In genomic region chr22:23533771-23534191, GRCh38 we compare ENCODE assay signal across 16 cellular contexts. TPM values are rescaled to one million over a fixed set of nuclear protein-coding genes. Genes with fewer than 3 reads are reported as not detected.
DNase-seq lines count a peak whose midpoint lies in the region; ATAC-seq and TF ChIP-seq lines count a peak whose summit lies in the region.
"Had no signal": no experiment of that assay in that cellular context is flagged by ENCODE, and none has a peak within 500 bp of the region (broad histone marks: within the 10 kb centered on the region; RNA-seq: fewer than 3 reads in every experiment).

No MANE protein-coding gene starts in this region.

- H3K79me2 ChIP-seq in SK-N-SH (ENCODE audit: insufficient read depth): no peaks in the 10 kb centered on the region

- H3K36me3 Mint-ChIP-seq in WTC11: no peaks in the 10 kb centered on the region
- H3K36me3 Mint-ChIP-seq in stimulated activated memory B cell treated with anti-CD40 and anti-IgM and Interleukin-4, amounts not matched to agents 10 μg/mL and 1 μg/mL and 100 μg/mL, for 72 hours: no peaks in the 10 kb centered on the region
- no peaks in the 10 kb centered on the region for H3K36me3 Mint-ChIP-seq in activated T-cell treated with anti-CD3 and anti-CD28 coated beads, Interleukin-2, amount 50 U/mL, for 24 hours (ENCODE audit: low read depth)

- H3K27ac ChIP-seq in SK-N-SH (ENCODE audit: low read depth in 2 of 2, low read length in 1 of 2): 0 out of 4 replicates have a peak overlapping the region, but pooled peaks of 1 of the 2 experiments have one; percentile 0
- H3K27ac ChIP-seq in lower lobe of right lung: no peak overlapping the region
- H3K27ac ChIP-seq: skin epidermis had no signal

- CTCF ChIA-PET in SK-N-SH (lab: Yijun Ruan, JAX) (interaction anchor here (0.7 to 2.1 kb wide), 5 partner anchors 10 to 132 kb away, joined by 4 to 9 read pairs (median 5); no protein-coding TSS in a partner anchor), WTC11 (lab: Charles Lee) (interaction anchor here (0.6 to 1.3 kb wide), 5 partner anchors 36 to 349 kb away, joined by 3 to 6 read pairs (median 4); no protein-coding TSS in a partner anchor)

- H2AFZ ChIP-seq in SK-N-SH (ENCODE audit: low read depth): no peak overlapping the region

- 75% methylated on average over 8 of the region's 8 CpGs for WGBS in SK-N-SH (ENCODE audit: low lambda C conversion rate)

- H3K4me3 Mint-ChIP-seq in WTC11: peak overlapping the region; percentile 54
- no peak overlapping the region for H3K4me3 Mint-ChIP-seq in stimulated activated memory B cell treated with anti-CD40 and anti-IgM and Interleukin-4, amounts not matched to agents 10 μg/mL and 1 μg/mL and 100 μg/mL, for 72 hours
- no peak overlapping the region for H3K4me3 Mint-ChIP-seq in activated T-cell treated with anti-CD3 and anti-CD28 coated beads, Interleukin-2, amount 50 U/mL, for 24 hours

- H3K4me2 ChIP-seq in SK-N-SH: no peak overlapping the region

- H4K20me1 ChIP-seq in SK-N-SH (ENCODE audit: insufficient read depth): no peaks in the 10 kb centered on the region

- H3K27me3 Mint-ChIP-seq in WTC11 (ENCODE audit: low read depth): peaks cover 26% of the 10 kb centered on the region
- H3K27me3 Mint-ChIP-seq in stimulated activated memory B cell treated with anti-CD40 and anti-IgM and Interleukin-4, amounts not matched to agents 10 μg/mL and 1 μg/mL and 100 μg/mL, for 72 hours: peaks cover 12% of the 10 kb centered on the region
- peaks cover 11% of the 10 kb centered on the region for H3K27me3 Mint-ChIP-seq in activated T-cell treated with anti-CD3 and anti-CD28 coated beads, Interleukin-2, amount 50 U/mL, for 24 hours

- H3K36me3 ChIP-seq in SK-N-SH (replicated peaks in 1 of 2; ENCODE audit: control insufficient read depth in 1 of 2, insufficient read depth in 2 of 2, low read length in 1 of 2) (no peaks in the 10 kb centered on the region), lower lobe of right lung (no peaks in the 10 kb centered on the region)
- H3K36me3 ChIP-seq: thyroid gland had no signal

- H3K27me3 ChIP-seq in SK-N-SH (ENCODE audit: insufficient read depth) (no peaks in the 10 kb centered on the region), lower lobe of right lung (ENCODE audit: low read depth) (peaks cover 4% of the 10 kb centered on the region)
- H3K27me3 ChIP-seq: thyroid gland had no signal

- H3K4me1 ChIP-seq in SK-N-SH (ENCODE audit: control insufficient read depth in 1 of 2, insufficient read depth in 2 of 2, low read depth in 1 of 2, low read length in 1 of 2): peaks cover 0 to 17% of the 10 kb centered on the region in 2 experiments; a peak in 1 of 4 replicates
- peaks cover 21% of the 10 kb centered on the region for H3K4me1 ChIP-seq in lower lobe of right lung

- H3K9me3 Mint-ChIP-seq in WTC11: no peaks in the 10 kb centered on the region
- H3K9me3 Mint-ChIP-seq in stimulated activated memory B cell treated with anti-CD40 and anti-IgM and Interleukin-4, amounts not matched to agents 10 μg/mL and 1 μg/mL and 100 μg/mL, for 72 hours: no peaks in the 10 kb centered on the region
- H3K9me3 Mint-ChIP-seq in activated T-cell treated with anti-CD3 and anti-CD28 coated beads, Interleukin-2, amount 50 U/mL, for 24 hours: no peaks in the 10 kb centered on the region

- TF ChIP-seq EP300 in SK-N-SH (IDR thresholded peaks at IDR 0.05; ENCODE audit: borderline replicate concordance in 1 of 2, low read depth in 1 of 2, low read length in 1 of 2): no peak

- TF ChIP-seq RAD21 in SK-N-SH (IDR thresholded peaks at IDR 0.05; ENCODE audit: low read length): no peak

- TF ChIP-seq CTCF in SK-N-SH (IDR thresholded peaks at IDR 0.05): no peak
- TF ChIP-seq CTCF in WTC11 (IDR thresholded peaks at IDR 0.05): no peak
- no peak for TF ChIP-seq CTCF in lower lobe of right lung (IDR thresholded peaks at IDR 0.05)
- TF ChIP-seq CTCF in GM13977 (IDR thresholded peaks at IDR 0.05; ENCODE audit: extremely low read depth, insufficient read depth, missing control alignments): no peak

- peaks cover 79% of the 10 kb centered on the region for H3K4me1 Mint-ChIP-seq in WTC11
- peaks cover 28% of the 10 kb centered on the region for H3K4me1 Mint-ChIP-seq in stimulated activated memory B cell treated with anti-CD40 and anti-IgM and Interleukin-4, amounts not matched to agents 10 μg/mL and 1 μg/mL and 100 μg/mL, for 72 hours
- no peaks in the 10 kb centered on the region for H3K4me1 Mint-ChIP-seq in activated T-cell treated with anti-CD3 and anti-CD28 coated beads, Interleukin-2, amount 50 U/mL, for 24 hours (ENCODE audit: low read depth)

- in situ Hi-C loops in GM13977 (cut with MboI; ENCODE audit: low pct_unique_long_range_greater_than_20kb, low sequenced_read_pairs, unreplicated experiment): no loop called here

- DNase-seq in SK-N-SH: no peak
- no peak for DNase-seq in WTC11 (ENCODE audit: low spot score)
- DNase-seq in lower lobe of right lung: peak; percentile 16
- no peak for DNase-seq in GM13977 (ENCODE audit: low spot score)
- DNase-seq in putamen (ENCODE audit: low spot score): no peak
- DNase-seq in activated T-cell treated with anti-CD3 and anti-CD28 coated beads, Interleukin-2, amount 50 U/mL, for 24 hours: no peak
- DNase-seq: activated CD4-positive, alpha-beta T cell treated with anti-CD3 and anti-CD28 coated beads for 4 hours; activated gamma-delta T cell treated with Interleukin-2 at 50 U/mL for 16 hours; central memory CD4-positive, alpha-beta T cell; hypothalamus; NCI-H1694 had no signal

- H3K9me2 ChIP-seq in SK-N-SH: no peaks in the 10 kb centered on the region

- ATAC-seq in SK-N-SH treated with all-trans-retinoic acid at 6 μM for 48 hours (no peak), WTC11 (peak; percentile 33), lower lobe of right lung (no peak)
- no peak for ATAC-seq in stimulated activated memory B cell treated with anti-CD40 and anti-IgM and Interleukin-4, amounts not matched to agents 10 μg/mL and 1 μg/mL and 100 μg/mL, for 72 hours
- ATAC-seq: esophagus mucosa had no signal

- intact Hi-C loops in lower lobe of right lung (cut with DNase I): no loop called here

- H3K27ac Mint-ChIP-seq in WTC11: peak overlapping the region; percentile 75
- peak overlapping the region; percentile 38 for H3K27ac Mint-ChIP-seq in stimulated activated memory B cell treated with anti-CD40 and anti-IgM and Interleukin-4, amounts not matched to agents 10 μg/mL and 1 μg/mL and 100 μg/mL, for 72 hours
- no peak overlapping the region for H3K27ac Mint-ChIP-seq in activated T-cell treated with anti-CD3 and anti-CD28 coated beads, Interleukin-2, amount 50 U/mL, for 24 hours

- POLR2A ChIA-PET in SK-N-SH (lab: Yijun Ruan, JAX) (no interaction called here), WTC11 (lab: Charles Lee) (interaction anchor here (0.7 kb wide), 1 partner anchor 553 kb away, joined by 3 read pairs; no protein-coding TSS in a partner anchor)

- H3F3A ChIP-seq in SK-N-SH (replicated peaks; ENCODE audit: insufficient read depth): no peaks in the 10 kb centered on the region

- H3K9me3 ChIP-seq in SK-N-SH (no peaks in the 10 kb centered on the region), lower lobe of right lung (no peaks in the 10 kb centered on the region)
- H3K9me3 ChIP-seq: thyroid gland had no signal

- no peak overlapping the region for H3K9ac ChIP-seq in SK-N-SH

- no peak overlapping the region for H3K4me3 ChIP-seq in SK-N-SH (ENCODE audit: low read depth in 2 of 2, low read length in 1 of 2)
- no peak overlapping the region for H3K4me3 ChIP-seq in lower lobe of right lung
- H3K4me3 ChIP-seq: skin epidermis, thyroid gland had no signal

TF ChIP-seq in SK-N-SH treated with all-trans-retinoic acid at 6 μM for 48 hours, 23 proteins besides CTCF, POLR2A, EP300 and RAD21:
- TF ChIP-seq ZNF70 (CRISPR knock-in tag; IDR thresholded peaks at IDR 0.05) (peak; percentile 71; the same call in 1 of the 2 replicates), ZNF565 (CRISPR knock-in tag; conservative IDR thresholded peaks at IDR 0.05; ENCODE audit: low read depth) (no peak), ZC3H10 (CRISPR knock-in tag; IDR thresholded peaks at IDR 0.05) (no peak), RARB (CRISPR knock-in tag; IDR thresholded peaks at IDR 0.05) (no peak), BACH2 (CRISPR knock-in tag; IDR thresholded peaks at IDR 0.05; ENCODE audit: borderline replicate concordance) (no peak), CSDC2 (CRISPR knock-in tag; IDR thresholded peaks at IDR 0.05) (0 out of 2 replicates have a peak, but pooled peaks have one; percentile 6)

TF ChIP-seq in SK-N-SH, 30 proteins besides CTCF, POLR2A, EP300 and RAD21:
- TF ChIP-seq ELF1 (IDR thresholded peaks at IDR 0.05) (no peak), RCOR1 (IDR thresholded peaks at IDR 0.05; ENCODE audit: low read length) (no peak)

TF ChIP-seq in WTC11, 78 proteins besides CTCF, POLR2A, EP300 and RAD21:
- TF ChIP-seq, protein P1, sequence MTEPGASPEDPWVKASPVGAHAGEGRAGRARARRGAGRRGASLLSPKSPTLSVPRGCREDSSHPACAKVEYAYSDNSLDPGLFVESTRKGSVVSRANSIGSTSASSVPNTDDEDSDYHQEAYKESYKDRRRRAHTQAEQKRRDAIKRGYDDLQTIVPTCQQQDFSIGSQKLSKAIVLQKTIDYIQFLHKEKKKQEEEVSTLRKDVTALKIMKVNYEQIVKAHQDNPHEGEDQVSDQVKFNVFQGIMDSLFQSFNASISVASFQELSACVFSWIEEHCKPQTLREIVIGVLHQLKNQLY (CRISPR knock-in tag; IDR thresholded peaks at IDR 0.05): no peak
- TF ChIP-seq OVOL2 (CRISPR knock-in tag; IDR thresholded peaks at IDR 0.05; ENCODE audit: borderline replicate concordance) (no peak), HMGA2 (CRISPR knock-in tag; IDR thresholded peaks at IDR 0.05) (no peak), ZNF671 (CRISPR knock-in tag; IDR thresholded peaks at IDR 0.05) (no peak), FOXK1 (CRISPR knock-in tag; IDR thresholded peaks at IDR 0.05) (no peak)

RNA-seq across cellular contexts. Expression of gene IGLL1, which starts 46.3 kb away (rescaled TPM):
- not detected in 2 replicates for polyA plus RNA-seq in SK-N-SH (2012; rRNA removed)
- not detected in 2 replicates for polyA plus RNA-seq in SK-N-SH (2012; cell fraction: cytosol; rRNA removed)
- polyA plus RNA-seq in SK-N-SH (2012; cell fraction: nucleus; rRNA removed): 0.22 TPM in 1 of 2 replicates, not detected in the other
- total RNA-seq in WTC11 (2021) (not detected in 3 replicates), lower lobe of right lung (not detected)
- total RNA-seq: esophagus mucosa, thyroid gland had no signal
